In genomic region chr17:74387365-74388218, GRCh38 we compare ENCODE assay signal across 1 cellular context.
TF ChIP-seq lines count a peak whose summit lies in the region.

No MANE protein-coding gene starts in this region.

TF ChIP-seq in H1, 55 proteins besides CTCF, POLR2A, EP300 and RAD21:
- TF ChIP-seq PHF8 (conservative IDR thresholded peaks at IDR 0.05; ENCODE audit: low read depth, low read length) (no peak), CHD1 (IDR thresholded peaks at IDR 0.05; ENCODE audit: low read depth, low read length) (no peak), JUN (IDR thresholded peaks at IDR 0.05; ENCODE audit: low read depth, low read length) (no peak), RBBP5 (IDR thresholded peaks at IDR 0.05; ENCODE audit: borderline replicate concordance, low read depth, low read length) (no peak), CREB1 (IDR thresholded peaks at IDR 0.05) (no peak), SP4 (IDR thresholded peaks at IDR 0.05; ENCODE audit: low read length) (no peak), BCL11A (IDR thresholded peaks at IDR 0.05; ENCODE audit: low read depth in 2 of 2, low read length in 2 of 2) (no peak), KDM4A (IDR thresholded peaks at IDR 0.05; ENCODE audit: low read depth, low read length, severe bottlenecking) (peak; percentile 29)
TF ChIP-seq in H1: peak in this region for 1.
